In genomic region chr17:59859444-59860025, GRCh38 we compare ENCODE assay signal across 8 cellular contexts. TPM values are rescaled to one million over a fixed set of nuclear protein-coding genes. Genes with fewer than 3 reads are reported as not detected.
DNase-seq lines count a peak whose midpoint lies in the region; ATAC-seq and TF ChIP-seq lines count a peak whose summit lies in the region.

No MANE protein-coding gene starts in this region.

- H3K4me2 ChIP-seq in neuronal stem cell (ENCODE audit: insufficient read depth, low read length, poor library complexity, severe bottlenecking) = no peak overlapping the region

- no peaks in the 10 kb centered on the region for H3K4me1 Mint-ChIP-seq in stimulated activated effector memory CD8-positive, alpha-beta T cell treated with anti-CD3 and anti-CD28 coated beads, Interleukin-12 subunit alpha, Interleukin-12 subunit beta, amount 100 ng/mL, for 72 hours

- no peak overlapping the region for H2BK5ac ChIP-seq in neuronal stem cell (ENCODE audit: low read length)

- H3K4me3 ChIP-seq in AG04450 (ENCODE audit: low read depth, low read length) (no peak overlapping the region), fibroblast of villous mesenchyme (ENCODE audit: low read depth, low read length) (no peak overlapping the region), neuronal stem cell (ENCODE audit: low read length in 2 of 2) (no peak overlapping the region)

- POLR2A ChIA-PET in AG04450 (lab: Yijun Ruan, JAX) = interaction anchor here (0.6 to 1.5 kb wide), 8 partner anchors 14 to 240 kb away, joined by 3 to 11 read pairs (median 4); partner anchors contain the start of gene CLTC

- H3K9ac ChIP-seq in neuronal stem cell (ENCODE audit: low read depth, low read length, poor library complexity) = no peak overlapping the region

- H3K27ac Mint-ChIP-seq in stimulated activated effector memory CD8-positive, alpha-beta T cell treated with anti-CD3 and anti-CD28 coated beads, Interleukin-12 subunit alpha, Interleukin-12 subunit beta, amount 100 ng/mL, for 72 hours = no peak overlapping the region

- H3K27ac ChIP-seq in AG04450 (ENCODE audit: low read depth, low read length) = no peak overlapping the region
- H3K27ac ChIP-seq in neuronal stem cell (replicated peaks; ENCODE audit: low read length) = no peak overlapping the region

- WGBS in neuronal stem cell (ENCODE audit: extremely low coverage in 2 of 2, insufficient read length in 2 of 2, insufficient replicate concordance in 1 of 2), 2 donors = no CpG with 5 or more reads among the region's 2 CpGs

- H3K9me3 ChIP-seq in AG04450 (ENCODE audit: control insufficient read depth, insufficient read depth, low read length) = no peaks in the 10 kb centered on the region
- H3K9me3 ChIP-seq in neuronal stem cell (replicated peaks in 1 of 2; ENCODE audit: control insufficient read depth in 2 of 2, insufficient read depth in 1 of 2, low read depth in 1 of 2, low read length in 2 of 2) = no peaks in the 10 kb centered on the region

- DNase-seq in AG04450 (ENCODE audit: low read depth, low spot score) = no peak
- peak; percentile 62 for DNase-seq in SW480 (ENCODE audit: low spot score)
- DNase-seq in fibroblast of villous mesenchyme (ENCODE audit: low read depth) = peak; percentile 80
- no peak for DNase-seq in stimulated activated effector memory CD8-positive, alpha-beta T cell treated with anti-CD3 and anti-CD28 coated beads, Interleukin-12 subunit alpha, Interleukin-12 subunit beta, amount 100 ng/mL, for 72 hours (ENCODE audit: low spot score in 2 of 2)
- DNase-seq in COLO829 (ENCODE audit: low spot score) = no peak
- DNase-seq in neuronal stem cell (ENCODE audit: low spot score) = no peak

- TF ChIP-seq CTCF in AG04450 (IDR thresholded peaks at IDR 0.05; ENCODE audit: low read depth, low read length) = peak; percentile 68
- peak; percentile 7; the same call in 1 of the 2 replicates for TF ChIP-seq CTCF in GM12874 (IDR thresholded peaks at IDR 0.05; ENCODE audit: insufficient read depth, low read depth, low read length)
- TF ChIP-seq CTCF in fibroblast of villous mesenchyme (IDR thresholded peaks at IDR 0.05; ENCODE audit: insufficient read depth, low read depth, low read length) = peak; percentile 65

- no peak overlapping the region for H2BK12ac ChIP-seq in neuronal stem cell (ENCODE audit: low read length)

- no peak overlapping the region for H3K23ac ChIP-seq in neuronal stem cell (ENCODE audit: low read depth, low read length, poor library complexity)

- no peak overlapping the region for H4K91ac ChIP-seq in neuronal stem cell (ENCODE audit: low read depth, low read length, poor library complexity)

- H3K14ac ChIP-seq in neuronal stem cell (ENCODE audit: low read length) = no peak overlapping the region

- H3K4me3 Mint-ChIP-seq in stimulated activated effector memory CD8-positive, alpha-beta T cell treated with anti-CD3 and anti-CD28 coated beads, Interleukin-12 subunit alpha, Interleukin-12 subunit beta, amount 100 ng/mL, for 72 hours = no peak overlapping the region

- no peaks in the 10 kb centered on the region for H3K79me1 ChIP-seq in neuronal stem cell (ENCODE audit: low read depth, low read length)

- no peaks in the 10 kb centered on the region for H3K9me3 Mint-ChIP-seq in stimulated activated effector memory CD8-positive, alpha-beta T cell treated with anti-CD3 and anti-CD28 coated beads, Interleukin-12 subunit alpha, Interleukin-12 subunit beta, amount 100 ng/mL, for 72 hours

- peak; percentile 51 for ATAC-seq in stimulated activated effector memory CD8-positive, alpha-beta T cell treated with anti-CD3 and anti-CD28 coated beads, Interleukin-12 subunit alpha, Interleukin-12 subunit beta, amount 100 ng/mL, for 72 hours
- no peak for ATAC-seq in GM19452 (IDR thresholded peaks at IDR 0.05; ENCODE audit: unreplicated experiment)

- H3K36me3 ChIP-seq in neuronal stem cell (replicated peaks in 1 of 2; ENCODE audit: control insufficient read depth in 2 of 2, insufficient read depth in 2 of 2, low read length in 2 of 2) = peaks cover 5 to 43% of the 10 kb centered on the region in 2 donors

- H2AFZ ChIP-seq in neuronal stem cell (ENCODE audit: low read length) = no peak overlapping the region

- no peak overlapping the region for H2BK15ac ChIP-seq in neuronal stem cell (ENCODE audit: low read length)

- H3K36me3 Mint-ChIP-seq in stimulated activated effector memory CD8-positive, alpha-beta T cell treated with anti-CD3 and anti-CD28 coated beads, Interleukin-12 subunit alpha, Interleukin-12 subunit beta, amount 100 ng/mL, for 72 hours = peaks cover 47% of the 10 kb centered on the region

- no peak overlapping the region for H2AK5ac ChIP-seq in neuronal stem cell (ENCODE audit: low read depth, low read length)

- no peak overlapping the region for H2BK120ac ChIP-seq in neuronal stem cell (ENCODE audit: low read depth, low read length)

- H3K18ac ChIP-seq in neuronal stem cell (ENCODE audit: low read length) = no peak overlapping the region

- H4K8ac ChIP-seq in neuronal stem cell (ENCODE audit: low read depth, low read length) = no peak overlapping the region

- CTCF ChIA-PET in AG04450 (lab: Charles Lee) = interaction anchor here (0.6 to 3.2 kb wide), 19 partner anchors 11 to 189 kb away, joined by 3 to 24 read pairs (median 4); partner anchors contain the start of genes PTRH2 and VMP1

- no peak overlapping the region for H3K4ac ChIP-seq in neuronal stem cell (ENCODE audit: low read length)

- no peaks in the 10 kb centered on the region for H3K27me3 ChIP-seq in AG04450 (ENCODE audit: control insufficient read depth, insufficient read depth, low read length)
- no peaks in the 10 kb centered on the region for H3K27me3 ChIP-seq in neuronal stem cell (ENCODE audit: control insufficient read depth in 3 of 3, insufficient read depth in 3 of 3, low read depth in 1 of 3, low read length in 3 of 3)

- peaks cover 0 to 3% of the 10 kb centered on the region in 2 donors for H3K4me1 ChIP-seq in neuronal stem cell (ENCODE audit: control insufficient read depth in 2 of 2, insufficient read depth in 1 of 2, low read depth in 1 of 2, low read length in 2 of 2)

RNA-seq across cellular contexts. Expression of gene TUBD1, which starts 33.2 kb away (rescaled TPM):
- polyA plus RNA-seq in AG04450 (2011; rRNA removed) = 3.9 and 5.1 TPM in 2 replicates
- 3.4 and 6.0 TPM in 2 replicates for polyA minus RNA-seq in AG04450 (2011; rRNA and poly(A)+ RNA removed)
- total RNA-seq in fibroblast of villous mesenchyme = 4.2 and 6.5 TPM in 2 replicates
- polyA plus RNA-seq in neuronal stem cell (2013, experiment 1 of 2) = 22.7 TPM
- polyA plus RNA-seq in neuronal stem cell (2013, experiment 2 of 2) = 25.6 TPM

RNA-seq across cellular contexts. Expression of gene RPS6KB1, which starts 33.4 kb away (rescaled TPM):
- 19.1 and 21.9 TPM in 2 replicates for polyA plus RNA-seq in AG04450 (2011; rRNA removed)
- polyA minus RNA-seq in AG04450 (2011; rRNA and poly(A)+ RNA removed) = 15.7 and 21.8 TPM in 2 replicates
- 22.2 and 26.3 TPM in 2 replicates for total RNA-seq in fibroblast of villous mesenchyme
- 15.0 TPM for polyA plus RNA-seq in neuronal stem cell (2013, experiment 1 of 2)
- 15.7 TPM for polyA plus RNA-seq in neuronal stem cell (2013, experiment 2 of 2)

Comparison
In these comparisons a context has a peak if more than half of its experiments do, and no peak if none do; other contexts are left out.
1. DNase-seq: peak in SW480 (single experiment) and fibroblast of villous mesenchyme (single experiment); none in AG04450 (single experiment), stimulated activated effector memory CD8-positive, alpha-beta T cell treated with anti-CD3 and anti-CD28 coated beads, Interleukin-12 subunit alpha, Interleukin-12 subunit beta, amount 100 ng/mL, for 72 hours (0 of 2), COLO829 (single experiment) and neuronal stem cell (single experiment).
2. CTCF ChIP-seq: peak in every context shown above with its lines; median percentile 68 in AG04450; 65 in fibroblast of villous mesenchyme; 7 in GM12874.